Comparison of ENCODE assay signal across 8 cellular contexts in genomic region chr2:216034065-216034464, GRCh38. TPM values are rescaled to one million over a fixed set of nuclear protein-coding genes. Genes with fewer than 3 reads are reported as not detected.
DNase-seq lines count a peak whose midpoint lies in the region; ATAC-seq and TF ChIP-seq lines count a peak whose summit lies in the region.

No MANE protein-coding gene starts in this region.

- H3K4me1 ChIP-seq in esophagus squamous epithelium = peaks cover 0 to 10% (median 2%) of the 10 kb centered on the region in 3 donors

- H3K9me3 ChIP-seq in esophagus squamous epithelium = no peaks in the 10 kb centered on the region

- no peaks in the 10 kb centered on the region for H3K27me3 ChIP-seq in esophagus squamous epithelium

- no peak overlapping the region for H3K27ac ChIP-seq in esophagus squamous epithelium

- no peak overlapping the region for H3K4me3 ChIP-seq in esophagus squamous epithelium

- intact Hi-C loops in esophagus squamous epithelium (cut with DNase I) = no loop called here

- WGBS in esophagus squamous epithelium, 2 donors = 60 to 93% methylated on average over 1 of the region's 1 CpG

- DNase-seq in activated gamma-delta T cell treated with Interleukin-2 at 50 U/mL for 16 hours = peak; percentile 79
- no peak for DNase-seq in activated gamma-delta T cell (lab: John Stamatoyannopoulos, UW)
- DNase-seq in NOMO-1 treated with dmso at 0.1 percent for 144 hours (lab: John Stamatoyannopoulos, UW; ENCODE audit: unreplicated experiment) = peak; percentile 18
- peak; percentile 72 for DNase-seq in activated T-cell treated with anti-CD3 and anti-CD28 coated beads for 24 hours (ENCODE audit: low read depth)
- DNase-seq in esophagus squamous epithelium (lab: John Stamatoyannopoulos, UW) = no peak
- peak; percentile 88 for DNase-seq in neural crest cell (ENCODE audit: low read depth, low spot score)
- DNase-seq in stromal cell of bone marrow (ENCODE audit: low read depth) = peak; percentile 38

- H3K4me1 Mint-ChIP-seq in neural crest cell = peaks cover 22% of the 10 kb centered on the region

- H3K27ac Mint-ChIP-seq in neural crest cell (ENCODE audit: unreplicated experiment) = no peak overlapping the region

- no peaks in the 10 kb centered on the region for H3K9me3 Mint-ChIP-seq in neural crest cell

- no peak overlapping the region for H3K4me3 Mint-ChIP-seq in neural crest cell

- peak; percentile 37 for ATAC-seq in HG03159 (IDR thresholded peaks at IDR 0.05; ENCODE audit: unreplicated experiment)

- TF ChIP-seq POLR2A in esophagus squamous epithelium (IDR thresholded peaks at IDR 0.05) = no peak

- H3K36me3 ChIP-seq in esophagus squamous epithelium = peaks cover 0 to 31% (median 0%) of the 10 kb centered on the region in 3 donors

- H3K36me3 Mint-ChIP-seq in neural crest cell (ENCODE audit: low read depth) = peaks cover 3% of the 10 kb centered on the region

- TF ChIP-seq CTCF in esophagus squamous epithelium (IDR thresholded peaks at IDR 0.05) = peak; percentile 79 to 92 (median 84)
- TF ChIP-seq CTCF in neural crest cell (conservative IDR thresholded peaks at IDR 0.05) = peak; percentile 92

- H3K27me3 Mint-ChIP-seq in neural crest cell (ENCODE audit: low read depth) = no peaks in the 10 kb centered on the region

RNA-seq across cellular contexts. Expression of gene MREG, which starts 20.7 kb away (rescaled TPM):
- total RNA-seq in esophagus squamous epithelium (10 to 100 TPM; 37.0 to 71.2 (median 40.5) TPM), neural crest cell (9.1 and 10.4 TPM in 2 replicates)

RNA-seq across cellular contexts. Expression of gene PECR, which starts 47.5 kb away (rescaled TPM):
- total RNA-seq in esophagus squamous epithelium = 1 to 10 TPM; 1.5 to 6.8 (median 5.1) TPM
- 12.5 and 18.2 TPM in 2 replicates for total RNA-seq in neural crest cell

RNA-seq across cellular contexts. Expression of gene TMEM169, which starts 47.7 kb away (rescaled TPM):
- under 1 TPM in 3 of 4 donors, not detected in 1; 0.09 to 0.29 (median 0.19) TPM for total RNA-seq in esophagus squamous epithelium
- 29.7 and 34.8 TPM in 2 replicates for total RNA-seq in neural crest cell

Comparison
In these comparisons a context has a peak if more than half of its experiments do, and no peak if none do; other contexts are left out.
1. DNase-seq: peak in activated gamma-delta T cell treated with Interleukin-2 at 50 U/mL for 16 hours (single experiment), NOMO-1 treated with dmso at 0.1 percent for 144 hours (single experiment), activated T-cell treated with anti-CD3 and anti-CD28 coated beads for 24 hours (single experiment), neural crest cell (single experiment) and stromal cell of bone marrow (single experiment); none in activated gamma-delta T cell (single experiment) and esophagus squamous epithelium (single experiment).
2. RNA of gene TMEM169, which starts 47.7 kb away (total RNA-seq): 29.7 to 34.8 TPM in neural crest cell; 0.09 to 0.29 TPM in esophagus squamous epithelium; every median in the first group is over 10 times any median in the second.